21 cellular contexts compared by ENCODE assay signal in genomic region chr10:6637053-6637452, GRCh38. TPM values are rescaled to one million over a fixed set of nuclear protein-coding genes. Genes with fewer than 3 reads are reported as not detected.
DNase-seq lines count a peak whose midpoint lies in the region; ATAC-seq and TF ChIP-seq lines count a peak whose summit lies in the region.
"Had no signal": no experiment of that assay in that cellular context is flagged by ENCODE, and none has a peak within 500 bp of the region (broad histone marks: within the 10 kb centered on the region; RNA-seq: fewer than 3 reads in every experiment).

No MANE protein-coding gene starts in this region.

- no peak for ATAC-seq in activated T-cell treated with anti-CD3 and anti-CD28 coated beads, Interleukin-2, amount 50 U/mL, for 72 hours (replicated peaks in 1 of 2)
- ATAC-seq in gastrocnemius medialis: peak; percentile 68 to 81
- ATAC-seq: CD8-positive, alpha-beta T cell; GM12878 had no signal

- H3K27me3 ChIP-seq in gastrocnemius medialis (no peaks in the 10 kb centered on the region), hepatocyte (peaks cover 8% of the 10 kb centered on the region)
- H3K27me3 ChIP-seq: BLaER1 treated with 17β-estradiol and CSF1 and Interleukin-3, amounts not matched to agents 10 nM and 100 nM had no signal

- TF ChIP-seq CTCF in gastrocnemius medialis (IDR thresholded peaks at IDR 0.05 in 4 of 5, conservative IDR thresholded peaks at IDR 0.05 in 1 of 5): no peak
- no peak for TF ChIP-seq CTCF in hepatocyte (IDR thresholded peaks at IDR 0.05; ENCODE audit: poor library complexity)

- peak overlapping the region; percentile 29 for H3K27ac Mint-ChIP-seq in activated CD4-positive, alpha-beta T cell treated with anti-CD3 and anti-CD28 coated beads, Interleukin-2, amount 10 ng/mL, durations not matched to agents 24 days and 14 days
- peak overlapping the region; percentile 85 for H3K27ac Mint-ChIP-seq in activated T-cell treated with anti-CD3 and anti-CD28 coated beads, Interleukin-2, amount 50 U/mL, for 72 hours
- H3K27ac Mint-ChIP-seq: B cell; CD8-positive, alpha-beta T cell had no signal

- no peaks in the 10 kb centered on the region for H3K9me3 Mint-ChIP-seq in activated CD4-positive, alpha-beta T cell treated with anti-CD3 and anti-CD28 coated beads, Interleukin-2, amount 10 ng/mL, durations not matched to agents 24 days and 14 days
- peaks cover 0 to under 1% of the 10 kb centered on the region in 2 donors for H3K9me3 Mint-ChIP-seq in activated T-cell treated with anti-CD3 and anti-CD28 coated beads, Interleukin-2, amount 50 U/mL, for 72 hours
- H3K9me3 Mint-ChIP-seq: CD4-positive, alpha-beta T cell; CD8-positive, alpha-beta T cell had no signal

- intact Hi-C loops in activated CD4-positive, alpha-beta T cell treated with anti-CD3 and anti-CD28 coated beads, Interleukin-2, amount 10 ng/mL, durations not matched to agents 24 days and 14 days (cut with micrococcal nuclease): no loop called here
- intact Hi-C loops in gastrocnemius medialis (cut with DNase I; ENCODE audit: low total_unique reads): no loop called here

- no peaks in the 10 kb centered on the region for H3K9me2 ChIP-seq in hepatocyte (replicated peaks; ENCODE audit: insufficient read depth)

- no peaks in the 10 kb centered on the region for H3K9me3 ChIP-seq in gastrocnemius medialis
- no peaks in the 10 kb centered on the region for H3K9me3 ChIP-seq in hepatocyte (ENCODE audit: low read depth)
- H3K9me3 ChIP-seq: A549, Caco-2 had no signal

- no peaks in the 10 kb centered on the region for H3K27me3 Mint-ChIP-seq in activated CD4-positive, alpha-beta T cell treated with anti-CD3 and anti-CD28 coated beads, Interleukin-2, amount 10 ng/mL, durations not matched to agents 24 days and 14 days
- H3K27me3 Mint-ChIP-seq in activated T-cell treated with anti-CD3 and anti-CD28 coated beads, Interleukin-2, amount 50 U/mL, for 72 hours (ENCODE audit: low read depth): no peaks in the 10 kb centered on the region
- H3K27me3 Mint-ChIP-seq: CD4-positive, alpha-beta T cell had no signal

- no peak for TF ChIP-seq POLR2A in gastrocnemius medialis (IDR thresholded peaks at IDR 0.05)

- H3K4me3 Mint-ChIP-seq in activated CD4-positive, alpha-beta T cell treated with anti-CD3 and anti-CD28 coated beads, Interleukin-2, amount 10 ng/mL, durations not matched to agents 24 days and 14 days: no peak overlapping the region
- H3K4me3 Mint-ChIP-seq in activated T-cell treated with anti-CD3 and anti-CD28 coated beads, Interleukin-2, amount 50 U/mL, for 72 hours: peak overlapping the region; percentile 3 to 61
- H3K4me3 Mint-ChIP-seq: B cell; CD4-positive, alpha-beta T cell; CD8-positive, alpha-beta T cell had no signal

- no peak overlapping the region for H2AFZ ChIP-seq in hepatocyte

- peaks cover 0 to 5% of the 10 kb centered on the region in 2 donors for H3K4me1 ChIP-seq in gastrocnemius medialis
- no peaks in the 10 kb centered on the region for H3K4me1 ChIP-seq in hepatocyte (ENCODE audit: insufficient read depth)
- H3K4me1 ChIP-seq: A549, Caco-2 had no signal

- WGBS in hepatocyte (ENCODE audit: low lambda C conversion rate, missing lambda C conversion rate): 84% methylated on average over 4 of the region's 4 CpGs

- in situ Hi-C loops in gastrocnemius medialis (cut with MboI; ENCODE audit: low sequenced_read_pairs in 4 of 4): no loop called here

- peaks cover 48% of the 10 kb centered on the region for H3K4me1 Mint-ChIP-seq in activated CD4-positive, alpha-beta T cell treated with anti-CD3 and anti-CD28 coated beads, Interleukin-2, amount 10 ng/mL, durations not matched to agents 24 days and 14 days
- peaks cover 41% of the 10 kb centered on the region for H3K4me1 Mint-ChIP-seq in activated T-cell treated with anti-CD3 and anti-CD28 coated beads, Interleukin-2, amount 50 U/mL, for 72 hours (ENCODE audit: low read depth)
- H3K4me1 Mint-ChIP-seq: B cell had no signal

- no peak overlapping the region for H3K27ac ChIP-seq in gastrocnemius medialis
- H3K27ac ChIP-seq in hepatocyte: no peak overlapping the region
- H3K27ac ChIP-seq: 22Rv1; A549; BLaER1 treated with 17β-estradiol and CSF1 and Interleukin-3, amounts not matched to agents 10 nM and 100 nM; C4-2B had no signal

- no peaks in the 10 kb centered on the region for H3K36me3 ChIP-seq in gastrocnemius medialis
- no peaks in the 10 kb centered on the region for H3K36me3 ChIP-seq in hepatocyte (replicated peaks; ENCODE audit: insufficient read depth, low read depth)
- H3K36me3 ChIP-seq: BLaER1 treated with 17β-estradiol and CSF1 and Interleukin-3, amounts not matched to agents 10 nM and 100 nM had no signal

- no peak overlapping the region for H3K4me2 ChIP-seq in hepatocyte
- H3K4me2 ChIP-seq: A549 had no signal

- peaks cover under 1% of the 10 kb centered on the region for H3K36me3 Mint-ChIP-seq in activated CD4-positive, alpha-beta T cell treated with anti-CD3 and anti-CD28 coated beads, Interleukin-2, amount 10 ng/mL, durations not matched to agents 24 days and 14 days (ENCODE audit: low read depth)
- no peaks in the 10 kb centered on the region for H3K36me3 Mint-ChIP-seq in activated T-cell treated with anti-CD3 and anti-CD28 coated beads, Interleukin-2, amount 50 U/mL, for 72 hours (ENCODE audit: insufficient read depth in 2 of 2)

- no peaks in the 10 kb centered on the region for H4K20me1 ChIP-seq in hepatocyte (ENCODE audit: insufficient read depth, poor library complexity, severe bottlenecking)
- H4K20me1 ChIP-seq: BLaER1 treated with 17β-estradiol and CSF1 and Interleukin-3, amounts not matched to agents 10 nM and 100 nM had no signal

- no peaks in the 10 kb centered on the region for H3K79me2 ChIP-seq in hepatocyte

- H3K4me3 ChIP-seq in gastrocnemius medialis: no peak overlapping the region
- H3K4me3 ChIP-seq in hepatocyte: no peak overlapping the region
- H3K4me3 ChIP-seq: A549; BLaER1 treated with 17β-estradiol and CSF1 and Interleukin-3, amounts not matched to agents 10 nM and 100 nM; GM12878 had no signal

- DNase-seq in activated CD4-positive, alpha-beta T cell treated with anti-CD3 and anti-CD28 coated beads, Interleukin-2, amount 10 ng/mL, durations not matched to agents 24 days and 14 days: no peak
- DNase-seq in activated CD4-positive, alpha-beta T cell treated with anti-CD3 and anti-CD28 coated beads, Interleukin-2, amount 50 U/mL, for 48 hours: no peak
- DNase-seq in activated T-cell treated with anti-CD3 and anti-CD28 coated beads, Interleukin-2, amount 50 U/mL, for 72 hours: no peak
- no peak for DNase-seq in activated T-cell treated with anti-CD3 and anti-CD28 coated beads for 4 hours
- peak in 1 of 2 donors; percentile 41 for DNase-seq in gastrocnemius medialis
- no peak for DNase-seq in hepatocyte (ENCODE audit: low spot score)
- DNase-seq: AML-193; Caco-2; Calu3; CD4-positive, alpha-beta T cell; CD8-positive, alpha-beta T cell; DND-41; EL; GDM1 had no signal

RNA-seq across cellular contexts. Expression of gene PRKCQ, which starts 57.0 kb away (rescaled TPM):
- total RNA-seq in activated CD4-positive, alpha-beta T cell treated with anti-CD3 and anti-CD28 coated beads, Interleukin-2, amount 10 ng/mL, durations not matched to agents 24 days and 14 days: 36.0 TPM in 2 replicates
- 10 to 100 TPM; 42.9 to 49.2 TPM for total RNA-seq in activated T-cell treated with anti-CD3 and anti-CD28 coated beads, Interleukin-2, amount 50 U/mL, for 72 hours
- total RNA-seq in gastrocnemius medialis (10 to 100 TPM; 25.8 to 70.7 (median 38.8) TPM), hepatocyte (0.43 and 0.76 TPM in 2 replicates)
- polyA plus RNA-seq in hepatocyte: 0.21 and 0.97 TPM in 2 replicates
- total RNA-seq: A172 had no signal

Comparison
In these comparisons a context has a peak if more than half of its experiments do, and no peak if none do; other contexts are left out.
1. ATAC-seq: peak in gastrocnemius medialis (2 of 2); none in activated T-cell treated with anti-CD3 and anti-CD28 coated beads, Interleukin-2, amount 50 U/mL, for 72 hours (0 of 2).
2. RNA of gene PRKCQ, which starts 57.0 kb away (total RNA-seq): 42.9 to 49.2 TPM in activated T-cell treated with anti-CD3 and anti-CD28 coated beads, Interleukin-2, amount 50 U/mL, for 72 hours, 25.8 to 70.7 TPM in gastrocnemius medialis and 36.0 TPM in activated CD4-positive, alpha-beta T cell treated with anti-CD3 and anti-CD28 coated beads, Interleukin-2, amount 10 ng/mL, durations not matched to agents 24 days and 14 days; 0.43 to 0.76 TPM in hepatocyte; every median in the first group is over 10 times any median in the second.